Comparison of ENCODE assay signal across 22 cellular contexts in genomic region chr3:48934333-48934991, GRCh38. TPM values are rescaled to one million over a fixed set of nuclear protein-coding genes. Genes with fewer than 3 reads are reported as not detected.
DNase-seq lines count a peak whose midpoint lies in the region; ATAC-seq and TF ChIP-seq lines count a peak whose summit lies in the region.
"Had no signal": no experiment of that assay in that cellular context is flagged by ENCODE, and none has a peak within 500 bp of the region (broad histone marks: within the 10 kb centered on the region; RNA-seq: fewer than 3 reads in every experiment).

No MANE protein-coding gene starts in this region.

- H3K27ac Mint-ChIP-seq in CD14-positive monocyte = peak overlapping the region in 4 of 7 donors; percentile 0 to 66 (median 33)
- H3K27ac Mint-ChIP-seq in activated naive CD4-positive, alpha-beta T cell treated with anti-CD3 and anti-CD28 coated beads, Interleukin-2, amount 10 ng/mL, durations not matched to agents 7 days and 5 days = no peak overlapping the region

- H3K27ac ChIP-seq in IMR-90 (ENCODE audit: insufficient read depth, low read length) = no peak overlapping the region
- H3K27ac ChIP-seq: Peyer's patch, SK-N-MC had no signal

- no peak overlapping the region for H2BK20ac ChIP-seq in IMR-90 (ENCODE audit: low read depth, low read length)

- H3K36me3 Mint-ChIP-seq in CD14-positive monocyte = peaks cover 41 to 60% of the 10 kb centered on the region in 2 donors
- H3K36me3 Mint-ChIP-seq in activated naive CD4-positive, alpha-beta T cell treated with anti-CD3 and anti-CD28 coated beads, Interleukin-2, amount 10 ng/mL, durations not matched to agents 7 days and 5 days = peaks cover 54% of the 10 kb centered on the region

- no peak overlapping the region for H2BK120ac ChIP-seq in IMR-90 (ENCODE audit: low read depth, low read length)

- TSS peak; percentile 8 for BruUV-seq in IMR-90 (replicated peaks; lab: Mats Ljungman, UMichigan)

- H3K4me1 Mint-ChIP-seq in CD14-positive monocyte = peaks cover 35% of the 10 kb centered on the region
- H3K4me1 Mint-ChIP-seq in activated naive CD4-positive, alpha-beta T cell treated with anti-CD3 and anti-CD28 coated beads, Interleukin-2, amount 10 ng/mL, durations not matched to agents 7 days and 5 days = peaks cover 53% of the 10 kb centered on the region

- H2AK9ac ChIP-seq in IMR-90 (replicated peaks; ENCODE audit: low read depth, low read length, poor library complexity) = no peak overlapping the region

- H2AFZ ChIP-seq in IMR-90 (replicated peaks; ENCODE audit: low read length, poor library complexity) = no peak overlapping the region

- no peak overlapping the region for H3K14ac ChIP-seq in IMR-90 (replicated peaks; ENCODE audit: low read depth, low read length)

- no peak for TF ChIP-seq POLR2A in IMR-90 (IDR thresholded peaks at IDR 0.05; ENCODE audit: low read depth, low read length)

- H2BK15ac ChIP-seq in IMR-90 (ENCODE audit: low read depth, low read length) = no peak overlapping the region

- H3K4ac ChIP-seq in IMR-90 (ENCODE audit: low read depth, low read length) = no peak overlapping the region

- peaks cover 5% of the 10 kb centered on the region for H3K36me3 ChIP-seq in IMR-90 (ENCODE audit: control insufficient read depth, insufficient read depth, low read length)

- POLR2A ChIA-PET in IMR-90 (lab: Charles Lee; ENCODE audit: unreplicated experiment) = no interaction called here

- H4K5ac ChIP-seq in IMR-90 (ENCODE audit: low read depth, low read length) = no peak overlapping the region

- H4K20me1 ChIP-seq in IMR-90 (ENCODE audit: insufficient read depth, low read length) = peaks cover 43% of the 10 kb centered on the region; the same call in 1 of the 2 replicates

- no peak overlapping the region for H3K4me3 ChIP-seq in IMR-90 (ENCODE audit: insufficient read depth, low read depth, low read length)
- H3K4me3 ChIP-seq: BLaER1 treated with 17β-estradiol and CSF1 and Interleukin-3, amounts not matched to agents 10 nM and 100 nM; HAP-1; MG63; Peyer's patch; SK-N-MC had no signal

- no peaks in the 10 kb centered on the region for H3K9me3 ChIP-seq in IMR-90 (ENCODE audit: control insufficient read depth, insufficient read depth, low read length)
- H3K9me3 ChIP-seq: BLaER1 treated with 17β-estradiol and CSF1 and Interleukin-3, amounts not matched to agents 10 nM and 100 nM; HAP-1; MG63; Peyer's patch had no signal

- DNase-seq in CD14-positive monocyte (ENCODE audit: low spot score) = no peak
- no peak for DNase-seq in IMR-90
- DNase-seq in left cardiac atrium = no peak
- peak; percentile 49 for DNase-seq in myocyte (ENCODE audit: low read depth)
- no peak for DNase-seq in SKM-1 (lab: John Stamatoyannopoulos, UW; ENCODE audit: unreplicated experiment)
- DNase-seq in NCI-H2196 (lab: John Stamatoyannopoulos, UW; ENCODE audit: unreplicated experiment) = no peak
- DNase-seq in activated naive CD4-positive, alpha-beta T cell treated with anti-CD3 and anti-CD28 coated beads, Interleukin-2, amount 10 ng/mL, durations not matched to agents 7 days and 5 days = no peak
- DNase-seq: CD8-positive, alpha-beta memory T cell; DMS79; Karpas-422; MG63; NCI-H1048; NCI-H1436; NCI-H2081; NCI-H2171 treated with DMSO at 0.1 percent for 48 hours; NCI-H748 treated with DMSO at 0.1 percent for 48 hours; NK-92 treated with Interleukin-12 subunit alpha and Interleukin-12 subunit beta, amount 100 ng/mL, for 24 hours; Peyer's patch had no signal

- no peak overlapping the region for H3K9ac ChIP-seq in IMR-90 (ENCODE audit: low read depth, low read length)
- H3K9ac ChIP-seq: BLaER1 treated with 17β-estradiol and CSF1 and Interleukin-3, amounts not matched to agents 10 nM and 100 nM had no signal

- no peak overlapping the region for H3K4me3 Mint-ChIP-seq in CD14-positive monocyte
- H3K4me3 Mint-ChIP-seq in activated naive CD4-positive, alpha-beta T cell treated with anti-CD3 and anti-CD28 coated beads, Interleukin-2, amount 10 ng/mL, durations not matched to agents 7 days and 5 days = no peak overlapping the region

- H3K79me1 ChIP-seq in IMR-90 (ENCODE audit: low read depth in 1 of 2, low read length in 2 of 2) = peaks cover 16 to 64% of the 10 kb centered on the region in 2 experiments

- CTCF ChIA-PET in IMR-90 (lab: Yijun Ruan, JAX) = no interaction called here
- CTCF ChIA-PET in activated naive CD4-positive, alpha-beta T cell treated with anti-CD3 and anti-CD28 coated beads, Interleukin-2, amount 10 ng/mL, durations not matched to agents 7 days and 5 days (lab: Charles Lee) = interaction anchor here (1.0 to 1.3 kb wide), 2 partner anchors 18 to 50 kb away, joined by 3 to 5 read pairs; no protein-coding TSS in a partner anchor

- H3K4me2 ChIP-seq in IMR-90 (ENCODE audit: low read depth, low read length) = no peak overlapping the region

- H3K23ac ChIP-seq in IMR-90 (ENCODE audit: low read depth, low read length) = 0 out of 2 replicates have a peak overlapping the region, but pooled peaks have one; percentile 35

- peaks cover 0 to 3% (median 0%) of the 10 kb centered on the region in 3 donors for H3K27me3 Mint-ChIP-seq in CD14-positive monocyte (ENCODE audit: low read depth in 3 of 3)
- no peaks in the 10 kb centered on the region for H3K27me3 Mint-ChIP-seq in activated naive CD4-positive, alpha-beta T cell treated with anti-CD3 and anti-CD28 coated beads, Interleukin-2, amount 10 ng/mL, durations not matched to agents 7 days and 5 days
- H3K27me3 Mint-ChIP-seq: CD8-positive, alpha-beta memory T cell had no signal

- TF ChIP-seq CTCF in CD14-positive monocyte (IDR thresholded peaks at IDR 0.05) (no peak), IMR-90 (conservative IDR thresholded peaks at IDR 0.05; ENCODE audit: low read depth, low read length) (no peak)

- no peaks in the 10 kb centered on the region for H3K4me1 ChIP-seq in IMR-90 (ENCODE audit: control insufficient read depth, insufficient read depth, low read length)
- H3K4me1 ChIP-seq: HAP-1 had no signal

- no peak overlapping the region for H3K18ac ChIP-seq in IMR-90 (ENCODE audit: low read depth, low read length)

- no peak overlapping the region for H2BK5ac ChIP-seq in IMR-90 (ENCODE audit: low read depth, low read length, poor library complexity, severe bottlenecking)

- ATAC-seq in IMR-90 (ENCODE audit: low read depth) (no peak), left cardiac atrium (peak; percentile 72 to 82), GM21786 (IDR thresholded peaks at IDR 0.05; ENCODE audit: unreplicated experiment) (no peak)

- no CpG with 5 or more reads among the region's 5 CpGs for WGBS in IMR-90 (ENCODE audit: extremely low coverage in 2 of 2, insufficient read length in 1 of 2), 2 experiments

- no peak overlapping the region for H2AK5ac ChIP-seq in IMR-90 (ENCODE audit: low read depth, low read length)

- intact Hi-C loops in CD14-positive monocyte (cut with micrococcal nuclease) = no loop called here
- intact Hi-C loops in IMR-90 (cut with micrococcal nuclease) = no loop called here
- intact Hi-C loops in left cardiac atrium (cut with DNase I) = no loop called here

- H3K9me3 Mint-ChIP-seq in CD14-positive monocyte = peaks cover 0 to 2% (median 0%) of the 10 kb centered on the region in 7 donors
- H3K9me3 Mint-ChIP-seq in activated naive CD4-positive, alpha-beta T cell treated with anti-CD3 and anti-CD28 coated beads, Interleukin-2, amount 10 ng/mL, durations not matched to agents 7 days and 5 days = no peaks in the 10 kb centered on the region
- H3K9me3 Mint-ChIP-seq: CD8-positive, alpha-beta memory T cell had no signal

- H3K27me3 ChIP-seq in IMR-90 (ENCODE audit: control insufficient read depth, insufficient read depth, low read length) = no peaks in the 10 kb centered on the region
- H3K27me3 ChIP-seq: BLaER1 treated with 17β-estradiol and CSF1 and Interleukin-3, amounts not matched to agents 10 nM and 100 nM; MG63; Peyer's patch had no signal

- TF ChIP-seq RAD21 in IMR-90 (IDR thresholded peaks at IDR 0.05; ENCODE audit: low read length) = no peak

- H3K56ac ChIP-seq in IMR-90 (ENCODE audit: extremely low read depth, insufficient read depth, low read length) = no peak overlapping the region

- no peak overlapping the region for H4K91ac ChIP-seq in IMR-90 (ENCODE audit: insufficient read depth, low read depth, low read length)

- H4K8ac ChIP-seq in IMR-90 (ENCODE audit: low read depth in 2 of 2, low read length in 2 of 2) = no peak overlapping the region

- dilution Hi-C loops in IMR-90 (cut with HindIII; ENCODE audit: low sequenced_read_pairs, unreplicated experiment) = no loop called here

- in situ Hi-C loops in IMR-90 (cut with MboI; ENCODE audit: low sequenced_read_pairs) = no loop called here

- H3K9me1 ChIP-seq in IMR-90 (ENCODE audit: insufficient read depth, low read length) = peaks cover 4% of the 10 kb centered on the region; the same call in 1 of the 2 replicates

TF ChIP-seq in IMR-90, 13 proteins besides CTCF, POLR2A, EP300 and RAD21 (continues in another document):
- no peak for TF ChIP-seq NFE2L2 (IDR thresholded peaks at IDR 0.05; ENCODE audit: low read depth, low read length)

RNA-seq across cellular contexts. Expression of gene ARIH2, which starts 15.8 kb away (rescaled TPM):
- polyA plus RNA-seq in CD14-positive monocyte (10 to 100 TPM; 68.2 to 72.2 TPM), IMR-90 (2012; rRNA removed) (54.0 and 62.3 TPM in 2 replicates)
- total RNA-seq in IMR-90 (2012; rRNA removed) (73.0 and 93.7 TPM in 2 replicates), left cardiac atrium (100 to 1,000 TPM in 1 of 2 donors, 10 to 100 TPM in 1; 88.0 to 104 TPM), myocyte (87.2 and 88.5 TPM in 2 replicates)
- polyA plus RNA-seq in IMR-90 (2012; cell fraction: cytosol; rRNA removed) = 29.2 and 37.6 TPM in 2 replicates
- polyA plus RNA-seq in IMR-90 (2012; cell fraction: nucleus; rRNA removed; ENCODE audit: low replicate concordance) = 121 and 155 TPM in 2 replicates
- 76.8 TPM for polyA plus RNA-seq in myocyte (2012)

RNA-seq across cellular contexts. Expression of gene SLC25A20, which starts 35.8 kb away (rescaled TPM):
- 10 to 100 TPM; 43.6 to 60.8 TPM for polyA plus RNA-seq in CD14-positive monocyte
- 27.1 and 29.2 TPM in 2 replicates for total RNA-seq in IMR-90 (2012; rRNA removed)
- polyA plus RNA-seq in IMR-90 (2012; rRNA removed) = 21.8 and 23.8 TPM in 2 replicates
- 10.5 and 13.3 TPM in 2 replicates for polyA plus RNA-seq in IMR-90 (2012; cell fraction: cytosol; rRNA removed)
- polyA plus RNA-seq in IMR-90 (2012; cell fraction: nucleus; rRNA removed; ENCODE audit: low replicate concordance) = 5.4 and 27.0 TPM in 2 replicates
- total RNA-seq in left cardiac atrium = 10 to 100 TPM; 53.4 to 55.6 TPM
- 23.7 and 37.9 TPM in 2 replicates for total RNA-seq in myocyte
- polyA plus RNA-seq in myocyte (2012) = 30.2 TPM

RNA-seq across cellular contexts. Expression of gene P4HTM, which starts 55.6 kb away (rescaled TPM):
- polyA plus RNA-seq in CD14-positive monocyte (10 to 100 TPM; 14.9 to 18.1 TPM), IMR-90 (2012; rRNA removed) (26.1 and 29.7 TPM in 2 replicates)
- total RNA-seq in IMR-90 (2012; rRNA removed) (10.4 and 11.1 TPM in 2 replicates), left cardiac atrium (10 to 100 TPM; 32.8 to 33.9 TPM), myocyte (32.8 and 35.9 TPM in 2 replicates)
- 18.8 and 34.8 TPM in 2 replicates for polyA plus RNA-seq in IMR-90 (2012; cell fraction: cytosol; rRNA removed)
- polyA plus RNA-seq in IMR-90 (2012; cell fraction: nucleus; rRNA removed; ENCODE audit: low replicate concordance) = 99.3 and 171 TPM in 2 replicates
- 26.1 TPM for polyA plus RNA-seq in myocyte (2012)

Comparison
In these comparisons a context has a peak if more than half of its experiments do, and no peak if none do; other contexts are left out.
1. ATAC-seq: peak in left cardiac atrium (2 of 2); none in IMR-90 (single experiment) and GM21786 (single experiment).